ENCODE assay signal across 20 cellular contexts in genomic region chr6:45447721-45448120, GRCh38.
A peak's percentile ranks its signal among the peaks of the same experiment; 100 is the strongest.
DNase-seq lines count a peak whose midpoint lies in the region; ATAC-seq and TF ChIP-seq lines count a peak whose summit lies in the region.
"Had no signal": no experiment of that assay in that cellular context is flagged by ENCODE, and none has a peak within 500 bp of the region (broad histone marks: within the 10 kb centered on the region; RNA-seq: fewer than 3 reads in every experiment).

No MANE protein-coding gene starts in this region.

- POLR2A ChIA-PET in PC-3 (lab: Charles Lee; ENCODE audit: unreplicated experiment): no interaction called here

- intact Hi-C loops in PC-3 (cut with micrococcal nuclease): loop anchor here (5.0 kb wide), 2 partner anchors 160 to 210 kb away; no protein-coding TSS in a partner anchor
- intact Hi-C loops in sciatic nerve (cut with DNase I): no loop called here

- CTCF ChIA-PET in PC-3 (lab: Charles Lee): no interaction called here

- H3K27me3 ChIP-seq in PC-3 (ENCODE audit: low read length): no peaks in the 10 kb centered on the region
- H3K27me3 ChIP-seq: adrenal gland, Peyer's patch had no signal

- H3K4me1 ChIP-seq in PC-3 (ENCODE audit: insufficient read depth, low read length): peaks cover 52% of the 10 kb centered on the region
- H3K4me1 ChIP-seq: prostate gland had no signal

- no peak overlapping the region for H3K4me3 Mint-ChIP-seq in activated T-cell treated with anti-CD3 and anti-CD28 coated beads, Interleukin-2, amount 50 U/mL, for 24 hours
- no peak overlapping the region for H3K4me3 Mint-ChIP-seq in chondrocyte (ENCODE audit: unreplicated experiment)
- H3K4me3 Mint-ChIP-seq in stimulated activated effector memory CD8-positive, alpha-beta T cell treated with anti-CD3 and anti-CD28 coated beads, Interleukin-12 subunit alpha, Interleukin-12 subunit beta, amount 100 ng/mL, for 72 hours: peak overlapping the region; percentile 56
- no peak overlapping the region for H3K4me3 Mint-ChIP-seq in progenitor cell of endocrine pancreas (ENCODE audit: low read depth)
- H3K4me3 Mint-ChIP-seq: activated T-helper 1 cell treated with anti-CD3 and anti-CD28 coated beads, Interleukin-12 subunit alpha, Interleukin-12 subunit beta, Interleukin-2, Interleukin-4 antibody, amounts not matched to agents 30 ng/mL and 10 ng/mL and 1 ng/mL, durations not matched to agents 14 hours and 24 hours and 36 hours had no signal

- peaks cover 89% of the 10 kb centered on the region for H3K4me1 Mint-ChIP-seq in activated T-cell treated with anti-CD3 and anti-CD28 coated beads, Interleukin-2, amount 50 U/mL, for 24 hours (ENCODE audit: low read depth)
- H3K4me1 Mint-ChIP-seq in chondrocyte (ENCODE audit: low read depth) (peaks cover 61% of the 10 kb centered on the region), progenitor cell of endocrine pancreas (ENCODE audit: low read depth) (no peaks in the 10 kb centered on the region)
- H3K4me1 Mint-ChIP-seq in stimulated activated effector memory CD8-positive, alpha-beta T cell treated with anti-CD3 and anti-CD28 coated beads, Interleukin-12 subunit alpha, Interleukin-12 subunit beta, amount 100 ng/mL, for 72 hours: peaks cover 92% of the 10 kb centered on the region

- DNase-seq in activated T-cell treated with anti-CD3 and anti-CD28 coated beads, Interleukin-2, amount 50 U/mL, for 24 hours: no peak
- no peak for DNase-seq in activated T-cell treated with anti-CD3 and anti-CD28 coated beads, Interleukin-2, amount 50 U/mL, for 1 hour
- DNase-seq in PC-3 (no peak), chondrocyte (ENCODE audit: low spot score) (no peak), sciatic nerve (ENCODE audit: low spot score) (no peak), progenitor cell of endocrine pancreas (ENCODE audit: low spot score, unreplicated experiment) (no peak), hepatic stellate cell (ENCODE audit: low spot score) (no peak)
- DNase-seq in stimulated activated effector memory CD8-positive, alpha-beta T cell treated with anti-CD3 and anti-CD28 coated beads, Interleukin-12 subunit alpha, Interleukin-12 subunit beta, amount 100 ng/mL, for 72 hours (ENCODE audit: low spot score in 2 of 2): no peak
- DNase-seq: activated CD4-positive, alpha-beta T cell treated with anti-CD3 and anti-CD28 coated beads, Interleukin-2, amount 50 U/mL, for 48 hours; adrenal gland; central memory CD4-positive, alpha-beta T cell; effector memory CD8-positive, alpha-beta T cell; head of caudate nucleus; naive thymus-derived CD4-positive, alpha-beta T cell; NCI-H1436; Peyer's patch had no signal

- peak overlapping the region; percentile 34 for H3K4me2 ChIP-seq in PC-3 (ENCODE audit: low read length)

- peaks cover 97% of the 10 kb centered on the region for H3K36me3 Mint-ChIP-seq in activated T-cell treated with anti-CD3 and anti-CD28 coated beads, Interleukin-2, amount 50 U/mL, for 24 hours (ENCODE audit: low read depth)
- H3K36me3 Mint-ChIP-seq in chondrocyte (ENCODE audit: low read depth) (peaks cover 8% of the 10 kb centered on the region), progenitor cell of endocrine pancreas (ENCODE audit: insufficient read depth) (no peaks in the 10 kb centered on the region)
- peaks cover 97% of the 10 kb centered on the region for H3K36me3 Mint-ChIP-seq in stimulated activated effector memory CD8-positive, alpha-beta T cell treated with anti-CD3 and anti-CD28 coated beads, Interleukin-12 subunit alpha, Interleukin-12 subunit beta, amount 100 ng/mL, for 72 hours

- no peaks in the 10 kb centered on the region for H3F3A ChIP-seq in PC-3 (ENCODE audit: low read length, unreplicated experiment)

- no peaks in the 10 kb centered on the region for H3K9me3 Mint-ChIP-seq in activated T-cell treated with anti-CD3 and anti-CD28 coated beads, Interleukin-2, amount 50 U/mL, for 24 hours
- H3K9me3 Mint-ChIP-seq in chondrocyte (ENCODE audit: low read depth) (no peaks in the 10 kb centered on the region), progenitor cell of endocrine pancreas (ENCODE audit: low read depth) (no peaks in the 10 kb centered on the region)
- no peaks in the 10 kb centered on the region for H3K9me3 Mint-ChIP-seq in stimulated activated effector memory CD8-positive, alpha-beta T cell treated with anti-CD3 and anti-CD28 coated beads, Interleukin-12 subunit alpha, Interleukin-12 subunit beta, amount 100 ng/mL, for 72 hours
- H3K9me3 Mint-ChIP-seq: activated T-helper 1 cell treated with anti-CD3 and anti-CD28 coated beads, Interleukin-12 subunit alpha, Interleukin-12 subunit beta, Interleukin-2, Interleukin-4 antibody, amounts not matched to agents 30 ng/mL and 10 ng/mL and 1 ng/mL, durations not matched to agents 14 hours and 24 hours and 36 hours; effector memory CD8-positive, alpha-beta T cell had no signal

- H3K9ac ChIP-seq in PC-3 (ENCODE audit: low read length): no peak overlapping the region

- no TSS peak for BruUV-seq in PC-3 (replicated peaks; lab: Mats Ljungman, UMichigan)

- TF ChIP-seq CTCF in PC-3 (conservative IDR thresholded peaks at IDR 0.05; ENCODE audit: low read depth, low read length) (no peak), chondrocyte (IDR thresholded peaks at IDR 0.05) (no peak), progenitor cell of endocrine pancreas (IDR thresholded peaks at IDR 0.05; ENCODE audit: unreplicated experiment) (no peak)

- no peaks in the 10 kb centered on the region for H3K9me2 ChIP-seq in PC-3 (replicated peaks; ENCODE audit: low read length)

- H2AFZ ChIP-seq in PC-3 (ENCODE audit: low read length): no peak overlapping the region

- H3K27me3 Mint-ChIP-seq in activated T-cell treated with anti-CD3 and anti-CD28 coated beads, Interleukin-2, amount 50 U/mL, for 24 hours: no peaks in the 10 kb centered on the region
- H3K27me3 Mint-ChIP-seq in chondrocyte (ENCODE audit: low read depth): no peaks in the 10 kb centered on the region
- H3K27me3 Mint-ChIP-seq in progenitor cell of endocrine pancreas: peaks cover 34% of the 10 kb centered on the region
- H3K27me3 Mint-ChIP-seq: effector memory CD8-positive, alpha-beta T cell had no signal

- H3K79me2 ChIP-seq in PC-3 (ENCODE audit: low read length): peaks cover 19% of the 10 kb centered on the region

- H3K27ac Mint-ChIP-seq in activated T-cell treated with anti-CD3 and anti-CD28 coated beads, Interleukin-2, amount 50 U/mL, for 24 hours: peak overlapping the region; percentile 19
- H3K27ac Mint-ChIP-seq in chondrocyte (ENCODE audit: unreplicated experiment): peak overlapping the region; percentile 76
- peak overlapping the region; percentile 86 for H3K27ac Mint-ChIP-seq in stimulated activated effector memory CD8-positive, alpha-beta T cell treated with anti-CD3 and anti-CD28 coated beads, Interleukin-12 subunit alpha, Interleukin-12 subunit beta, amount 100 ng/mL, for 72 hours
- no peak overlapping the region for H3K27ac Mint-ChIP-seq in progenitor cell of endocrine pancreas

- no peak overlapping the region for H3K4me3 ChIP-seq in PC-3 (ENCODE audit: low read length)
- H3K4me3 ChIP-seq: adrenal gland, lung, Peyer's patch, prostate gland, thoracic aorta had no signal

- no peaks in the 10 kb centered on the region for H3K9me3 ChIP-seq in PC-3 (ENCODE audit: low read length)
- H3K9me3 ChIP-seq: adrenal gland, Peyer's patch, prostate gland, thoracic aorta had no signal

- ATAC-seq in PC-3 (no peak), sciatic nerve (no peak)
- no peak for ATAC-seq in stimulated activated effector memory CD8-positive, alpha-beta T cell treated with anti-CD3 and anti-CD28 coated beads, Interleukin-12 subunit alpha, Interleukin-12 subunit beta, amount 100 ng/mL, for 72 hours
- ATAC-seq: effector memory CD8-positive, alpha-beta T cell; naive thymus-derived CD4-positive, alpha-beta T cell had no signal

- H4K20me1 ChIP-seq in PC-3 (ENCODE audit: low read length): no peaks in the 10 kb centered on the region

- H3K36me3 ChIP-seq in PC-3 (ENCODE audit: low read depth, low read length): peaks cover 26% of the 10 kb centered on the region; the same call in 1 of the 2 replicates
- H3K36me3 ChIP-seq: adrenal gland, Peyer's patch, prostate gland, thoracic aorta had no signal

- peak overlapping the region; percentile 13 for H3K27ac ChIP-seq in PC-3 (ENCODE audit: low read length)
- H3K27ac ChIP-seq: adrenal gland, prostate gland, thoracic aorta had no signal
